ENCODE assay signal across 2 cellular contexts in genomic region chr16:30031477-30031918, GRCh38.
TF ChIP-seq lines count a peak whose summit lies in the region.

No MANE protein-coding gene starts in this region.

TF ChIP-seq in IMR-90, 13 proteins besides CTCF, POLR2A, EP300 and RAD21:
- TF ChIP-seq USF2 (IDR thresholded peaks at IDR 0.05; ENCODE audit: low read depth, low read length) (no peak), NFE2L2 (IDR thresholded peaks at IDR 0.05; ENCODE audit: low read depth, low read length) (no peak), MXI1 (IDR thresholded peaks at IDR 0.05; ENCODE audit: borderline replicate concordance, low read depth, low read length) (no peak), SMC3 (IDR thresholded peaks at IDR 0.05; ENCODE audit: low read depth, low read length) (no peak), CEBPB (IDR thresholded peaks at IDR 0.05; ENCODE audit: low read depth, low read length) (no peak), CHD1 (IDR thresholded peaks at IDR 0.05; ENCODE audit: low read depth, low read length) (no peak), RFX5 (IDR thresholded peaks at IDR 0.05; ENCODE audit: low read depth, low read length) (no peak), FOS (IDR thresholded peaks at IDR 0.05; ENCODE audit: low read depth, low read length) (no peak), ELK1 (IDR thresholded peaks at IDR 0.05; ENCODE audit: borderline replicate concordance, low read depth, low read length) (no peak), BHLHE40 (IDR thresholded peaks at IDR 0.05; ENCODE audit: low read depth, low read length) (no peak), RCOR1 (IDR thresholded peaks at IDR 0.05; ENCODE audit: insufficient replicate concordance, low read length) (no peak), MAFK (IDR thresholded peaks at IDR 0.05; ENCODE audit: low read depth, low read length) (no peak), MAZ (IDR thresholded peaks at IDR 0.05; ENCODE audit: borderline replicate concordance, low read depth, low read length) (no peak)

TF ChIP-seq in H1, 55 proteins besides CTCF, POLR2A, EP300 and RAD21:
- TF ChIP-seq ZNF274 (IDR thresholded peaks at IDR 0.05; ENCODE audit: borderline replicate concordance, extremely low read depth, low read length) = no peak
- no peak for TF ChIP-seq CHD7 (IDR thresholded peaks at IDR 0.05; ENCODE audit: insufficient replicate concordance, low read length)
- TF ChIP-seq KDM4A (IDR thresholded peaks at IDR 0.05; ENCODE audit: low read depth, low read length, severe bottlenecking) = no peak
- no peak for TF ChIP-seq JUN (IDR thresholded peaks at IDR 0.05; ENCODE audit: low read depth, low read length)
- no peak for TF ChIP-seq CTBP2 (IDR thresholded peaks at IDR 0.05; ENCODE audit: borderline replicate concordance, insufficient read depth, insufficient read length, low read length)
- TF ChIP-seq TCF12 (IDR thresholded peaks at IDR 0.05; ENCODE audit: low read depth, low read length) = no peak
- TF ChIP-seq GABPA (IDR thresholded peaks at IDR 0.05; ENCODE audit: borderline replicate concordance, insufficient read depth, low read length) = no peak
- no peak for TF ChIP-seq BCL11A (IDR thresholded peaks at IDR 0.05; ENCODE audit: low read depth in 2 of 2, low read length in 2 of 2)
- TF ChIP-seq ATF2 (IDR thresholded peaks at IDR 0.05; ENCODE audit: low read length) = no peak
- TF ChIP-seq TBP (IDR thresholded peaks at IDR 0.05; ENCODE audit: low read depth, low read length) = no peak
- TF ChIP-seq CBX5 (IDR thresholded peaks at IDR 0.05; ENCODE audit: low read depth, low read length) = no peak
- no peak for TF ChIP-seq SP2 (IDR thresholded peaks at IDR 0.05; ENCODE audit: low read length)
- no peak for TF ChIP-seq EZH2 (IDR thresholded peaks at IDR 0.05; ENCODE audit: low read depth, low read length, severe bottlenecking)
- TF ChIP-seq CHD1 (IDR thresholded peaks at IDR 0.05; ENCODE audit: low read depth, low read length) = no peak
